In the genomic region with DNA sequence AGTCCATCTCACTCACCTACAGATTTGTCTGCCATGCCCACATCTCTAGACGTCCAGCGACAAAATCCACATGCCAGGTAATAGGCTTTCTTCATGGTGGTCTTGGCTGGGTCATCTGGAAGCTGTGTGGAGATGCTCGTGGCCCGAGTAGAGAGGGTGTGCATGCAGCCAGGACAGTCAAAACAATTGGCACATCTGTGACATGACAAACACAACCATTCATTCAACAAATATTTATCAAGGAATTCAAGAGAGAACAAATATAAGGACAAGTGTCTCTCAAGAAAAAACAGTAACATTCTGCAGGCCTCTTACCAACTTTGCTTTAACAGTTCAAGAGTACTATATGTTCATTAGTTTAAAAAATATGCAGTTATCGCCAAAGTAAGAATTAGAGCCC, we compare ENCODE assay signal across 23 cellular contexts.
"Had no signal": no experiment of that assay in that cellular context is flagged by ENCODE, and none has a peak within 500 bp of the region (broad histone marks: within the 10 kb centered on the region; RNA-seq: fewer than 3 reads in every experiment).

No MANE protein-coding gene starts in this region.

- H3K9me3 Mint-ChIP-seq: activated B cell treated with CpG ODN at 0.5 μM for 24 hours; activated T-cell treated with anti-CD3 and anti-CD28 coated beads, Interleukin-2, amount 50 U/mL, for 4 hours; immature natural killer cell; natural killer cell treated with Interleukin-12 subunit alpha and Interleukin-12 subunit beta and Interleukin-15 and Interleukin-18, amount 100 ng/mL, for 72 hours; T-cell had no signal

- H3K27me3 Mint-ChIP-seq: activated B cell treated with CpG ODN at 0.5 μM for 24 hours; activated CD4-positive, alpha-beta T cell treated with anti-CD3 and anti-CD28 coated beads for 36 hours; natural killer cell treated with Interleukin-12 subunit alpha and Interleukin-12 subunit beta and Interleukin-15 and Interleukin-18, amount 100 ng/mL, for 72 hours; T-cell had no signal

- ATAC-seq: activated CD4-positive, alpha-beta T cell treated with anti-CD3 and anti-CD28 coated beads for 36 hours; activated T-cell treated with anti-CD3 and anti-CD28 coated beads, Interleukin-2, amount 50 U/mL, for 4 hours; natural killer cell treated with Interleukin-12 subunit alpha and Interleukin-12 subunit beta and Interleukin-15 and Interleukin-18, amount 100 ng/mL, for 72 hours; psoas muscle; stimulated activated naive CD8-positive, alpha-beta T cell treated with anti-CD3 and anti-CD28 coated beads, Interleukin-15, Interleukin-2, amounts not matched to agents 100 U/mL and 50 U/mL, for 24 hours; T-cell had no signal

- H3K9me3 ChIP-seq: left ventricle myocardium inferior, psoas muscle, right atrium auricular region, thyroid gland had no signal

- FAIRE-seq: endometrium, TTC549 had no signal

- H3K27ac ChIP-seq: left ventricle myocardium inferior, psoas muscle, right atrium auricular region, thyroid gland had no signal

- H3K27ac Mint-ChIP-seq: activated B cell treated with CpG ODN at 0.5 μM for 24 hours, T-cell had no signal

- H3K4me3 Mint-ChIP-seq: activated B cell treated with CpG ODN at 0.5 μM for 24 hours; activated CD4-positive, alpha-beta T cell treated with anti-CD3 and anti-CD28 coated beads for 36 hours; activated T-cell treated with anti-CD3 and anti-CD28 coated beads, Interleukin-2, amount 50 U/mL, for 4 hours; immature natural killer cell; natural killer cell treated with Interleukin-12 subunit alpha and Interleukin-12 subunit beta and Interleukin-15 and Interleukin-18, amount 100 ng/mL, for 72 hours; T-cell had no signal

- H3K4me3 ChIP-seq: left ventricle myocardium inferior, psoas muscle, right atrium auricular region, thyroid gland had no signal

- H3K27me3 ChIP-seq: right atrium auricular region, thyroid gland had no signal

- DNase-seq: activated B cell treated with CpG ODN at 0.5 μM for 24 hours; activated CD4-positive, alpha-beta T cell treated with anti-CD3 and anti-CD28 coated beads for 36 hours; activated CD4-positive, alpha-beta T cell treated with anti-CD3 and anti-CD28 coated beads, Interleukin-2, amount 50 U/mL, for 4 hours; activated CD8-positive, alpha-beta memory T cell treated with anti-CD3 and anti-CD28 coated beads for 24 hours; activated CD8-positive, alpha-beta memory T cell treated with anti-CD3 and anti-CD28 coated beads, Interleukin-2, amount 50 U/mL, for 4 hours; activated naive CD4-positive, alpha-beta T cell treated with Interleukin-2 at 50 U/mL for 16 hours; activated T-cell treated with anti-CD3 and anti-CD28 coated beads, Interleukin-2, amount 50 U/mL, for 4 hours; amygdala; erythroblast; foreskin fibroblast; immature natural killer cell; left ventricle myocardium inferior; midbrain; psoas muscle; stimulated activated CD4-positive, alpha-beta T cell treated with anti-CD3 and anti-CD28 coated beads, Interleukin-4, amount 100 ng/mL, for 4 hours; stimulated activated naive CD8-positive, alpha-beta T cell treated with anti-CD3 and anti-CD28 coated beads, Interleukin-15, Interleukin-2, amounts not matched to agents 100 U/mL and 50 U/mL, for 24 hours; substantia nigra; T-cell; thyroid gland had no signal
